9 cellular contexts compared by ENCODE assay signal in the genomic region with DNA sequence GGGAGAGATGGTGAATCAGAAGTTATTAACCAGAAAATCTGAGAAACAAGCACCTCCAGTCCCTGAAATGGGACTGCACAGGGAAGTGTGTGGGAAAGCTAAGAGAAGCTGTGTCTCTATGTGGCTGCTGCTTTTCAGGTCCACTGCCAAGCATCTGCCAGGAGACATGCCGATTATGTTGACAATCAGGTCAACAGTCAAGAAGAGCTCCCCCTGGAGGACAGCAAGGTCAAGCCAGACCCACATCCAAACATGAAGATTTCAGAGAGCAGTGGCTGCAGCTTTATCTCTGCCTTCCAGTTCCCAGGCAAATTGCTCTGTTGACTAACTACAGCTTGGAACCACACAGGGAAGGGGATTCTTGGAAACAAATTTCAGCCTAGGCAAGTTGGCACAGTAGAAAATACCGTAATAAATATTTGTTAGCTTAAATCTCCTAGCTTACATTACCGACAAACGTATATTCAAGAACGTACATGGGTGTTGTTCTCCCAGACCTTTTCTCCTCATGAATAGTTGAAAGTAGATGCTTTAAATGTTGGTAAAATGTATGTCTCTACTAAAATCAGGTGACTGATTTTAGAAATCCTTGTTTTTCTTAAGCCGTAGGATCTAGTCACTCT.
DNase-seq lines count a peak whose midpoint lies in the region; ATAC-seq and TF ChIP-seq lines count a peak whose summit lies in the region.
"Had no signal": no experiment of that assay in that cellular context is flagged by ENCODE, and none has a peak within 500 bp of the region (broad histone marks: within the 10 kb centered on the region; RNA-seq: fewer than 3 reads in every experiment).

No MANE protein-coding gene starts in this region.

- POLR2A ChIA-PET in PC-9 (lab: Charles Lee; ENCODE audit: unreplicated experiment): interaction anchor here (0.8 kb wide), 1 partner anchor 616 kb away, joined by 7 read pairs; no protein-coding TSS in a partner anchor

- no peaks in the 10 kb centered on the region for H3K27me3 Mint-ChIP-seq in endothelial cell (ENCODE audit: unreplicated experiment)
- H3K27me3 Mint-ChIP-seq: activated naive CD8-positive, alpha-beta T cell treated with anti-CD3 and anti-CD28 coated beads, Interleukin-2, amount 10 ng/mL, durations not matched to agents 7 days and 5 days had no signal

- H3K27me3 ChIP-seq in PC-9 (ENCODE audit: insufficient read depth, low read depth): no peaks in the 10 kb centered on the region

- no peaks in the 10 kb centered on the region for H4K20me1 ChIP-seq in PC-9 (ENCODE audit: insufficient read depth)

- intact Hi-C loops in PC-9 (cut with micrococcal nuclease; ENCODE audit: unreplicated experiment) (no loop called here), mucosa of descending colon (cut with DNase I, micrococcal nuclease) (no loop called here)

- peak; percentile 93 for ATAC-seq in GM19395 (IDR thresholded peaks at IDR 0.05; ENCODE audit: unreplicated experiment)
- peak; percentile 72 for ATAC-seq in HG03439 (IDR thresholded peaks at IDR 0.05; ENCODE audit: unreplicated experiment)
- peak; percentile 57 for ATAC-seq in mucosa of descending colon
- no peak for ATAC-seq in HG03097 (IDR thresholded peaks at IDR 0.05; ENCODE audit: low FRiP score, unreplicated experiment)

- H3K9me2 ChIP-seq in PC-9 (ENCODE audit: insufficient read depth): no peaks in the 10 kb centered on the region

- H3K27ac Mint-ChIP-seq in endothelial cell (ENCODE audit: unreplicated experiment): no peak overlapping the region
- H3K27ac Mint-ChIP-seq: activated naive CD8-positive, alpha-beta T cell treated with anti-CD3 and anti-CD28 coated beads, Interleukin-2, amount 10 ng/mL, durations not matched to agents 7 days and 5 days had no signal

- no peak overlapping the region for H2AFZ ChIP-seq in PC-9

- no peak overlapping the region for H3K4me3 ChIP-seq in PC-9
- no peak overlapping the region for H3K4me3 ChIP-seq in mucosa of descending colon

- H3K4me2 ChIP-seq in PC-9: no peak overlapping the region

- H3K36me3 Mint-ChIP-seq in endothelial cell (ENCODE audit: low read depth, unreplicated experiment): no peaks in the 10 kb centered on the region
- H3K36me3 Mint-ChIP-seq: activated naive CD8-positive, alpha-beta T cell treated with anti-CD3 and anti-CD28 coated beads, Interleukin-2, amount 10 ng/mL, durations not matched to agents 7 days and 5 days had no signal

- no peaks in the 10 kb centered on the region for H3K9me3 Mint-ChIP-seq in endothelial cell (ENCODE audit: unreplicated experiment)
- H3K9me3 Mint-ChIP-seq: activated naive CD8-positive, alpha-beta T cell treated with anti-CD3 and anti-CD28 coated beads, Interleukin-2, amount 10 ng/mL, durations not matched to agents 7 days and 5 days had no signal

- H3F3A ChIP-seq in PC-9 (ENCODE audit: insufficient read depth, low read depth): no peaks in the 10 kb centered on the region

- H3K9me3 ChIP-seq in PC-9 (ENCODE audit: insufficient read depth, low read depth): 0 out of 2 replicates have a peak, but pooled peaks cover 5% of the 10 kb centered on the region
- H3K9me3 ChIP-seq in mucosa of descending colon: no peaks in the 10 kb centered on the region

- H3K79me2 ChIP-seq in PC-9 (ENCODE audit: low read depth): no peaks in the 10 kb centered on the region

- peak; percentile 0 for DNase-seq in DMS153 treated with DMSO at 0.1 percent for 48 hours (lab: John Stamatoyannopoulos, UW; ENCODE audit: unreplicated experiment)
- no peak for DNase-seq in DMS153 (lab: John Stamatoyannopoulos, UW)
- DNase-seq in PC-9: peak; percentile 5 to 43
- DNase-seq in endothelial cell (ENCODE audit: low spot score): peak; percentile 62
- DNase-seq in mucosa of descending colon: peak in 2 of 3 donors; percentile 32 to 62
- DNase-seq: activated naive CD8-positive, alpha-beta T cell treated with anti-CD3 and anti-CD28 coated beads, Interleukin-2, amount 10 ng/mL, durations not matched to agents 7 days and 5 days had no signal

- CTCF ChIA-PET in PC-9 (lab: Charles Lee): interaction anchor here (0.6 to 1.2 kb wide), 2 partner anchors 64 to 644 kb away, joined by 3 to 4 read pairs; no protein-coding TSS in a partner anchor

- no peaks in the 10 kb centered on the region for H3K36me3 ChIP-seq in PC-9 (ENCODE audit: low read depth)
- no peaks in the 10 kb centered on the region for H3K36me3 ChIP-seq in mucosa of descending colon (ENCODE audit: low read depth)

- peak; percentile 70 for TF ChIP-seq CTCF in PC-9 (conservative IDR thresholded peaks at IDR 0.05)
- TF ChIP-seq CTCF in endothelial cell (IDR thresholded peaks at IDR 0.05; ENCODE audit: unreplicated experiment): peak; percentile 87
- TF ChIP-seq CTCF in mucosa of descending colon (IDR thresholded peaks at IDR 0.05): peak; percentile 31

- H3K4me1 ChIP-seq in PC-9 (replicated peaks; ENCODE audit: insufficient read depth) (no peaks in the 10 kb centered on the region), mucosa of descending colon (ENCODE audit: low read depth) (no peaks in the 10 kb centered on the region)

- H3K4me3 Mint-ChIP-seq in endothelial cell (ENCODE audit: unreplicated experiment): no peak overlapping the region
- H3K4me3 Mint-ChIP-seq: activated naive CD8-positive, alpha-beta T cell treated with anti-CD3 and anti-CD28 coated beads, Interleukin-2, amount 10 ng/mL, durations not matched to agents 7 days and 5 days had no signal

- H3K27ac ChIP-seq in PC-9: no peak overlapping the region

- BruUV-seq in PC-9 (replicated peaks; lab: Mats Ljungman, UMichigan): no TSS peak

- H3K4me1 Mint-ChIP-seq in endothelial cell (ENCODE audit: unreplicated experiment): peaks cover 3% of the 10 kb centered on the region
- H3K4me1 Mint-ChIP-seq: activated naive CD8-positive, alpha-beta T cell treated with anti-CD3 and anti-CD28 coated beads, Interleukin-2, amount 10 ng/mL, durations not matched to agents 7 days and 5 days had no signal

Comparison
In these comparisons a context has a peak if more than half of its experiments do, and no peak if none do; other contexts are left out.
1. CTCF ChIP-seq: peak in every context shown above with its lines; median percentile 87 in endothelial cell; 70 in PC-9; 31 in mucosa of descending colon.